In the genomic region with DNA sequence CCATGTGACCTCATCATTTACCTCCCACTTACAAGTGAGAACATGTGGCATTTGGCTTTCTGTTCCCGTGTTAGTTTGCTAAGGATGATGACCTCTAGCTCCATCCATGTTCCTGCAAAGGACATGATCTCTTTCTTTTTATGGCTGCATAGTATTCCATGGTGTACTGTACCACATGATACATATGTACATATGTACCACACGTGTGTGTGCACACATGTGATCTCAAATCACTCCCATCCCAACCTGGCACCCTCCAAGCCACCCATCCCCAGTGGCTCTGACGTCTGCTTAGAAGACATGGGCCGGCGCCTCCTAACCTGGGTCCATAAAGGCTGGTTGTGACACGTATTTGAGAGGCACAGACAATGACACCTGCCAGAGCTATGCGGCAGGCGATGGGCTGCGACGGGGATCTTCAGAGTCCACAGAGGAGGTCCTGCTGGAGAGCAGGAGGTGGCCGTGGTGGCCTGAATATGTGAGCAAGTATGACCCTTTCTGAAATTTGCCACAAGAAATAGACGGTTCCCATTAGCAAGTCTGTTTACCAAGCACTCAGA, we compare ENCODE assay signal across 1 cellular context.
TF ChIP-seq lines count a peak whose summit lies in the region.

No MANE protein-coding gene starts in this region.

TF ChIP-seq in HepG2, 621 proteins besides CTCF, POLR2A, EP300 and RAD21:
- TF ChIP-seq REL (CRISPR knock-in tag; conservative IDR thresholded peaks at IDR 0.05): no peak
- TF ChIP-seq, protein P1, sequence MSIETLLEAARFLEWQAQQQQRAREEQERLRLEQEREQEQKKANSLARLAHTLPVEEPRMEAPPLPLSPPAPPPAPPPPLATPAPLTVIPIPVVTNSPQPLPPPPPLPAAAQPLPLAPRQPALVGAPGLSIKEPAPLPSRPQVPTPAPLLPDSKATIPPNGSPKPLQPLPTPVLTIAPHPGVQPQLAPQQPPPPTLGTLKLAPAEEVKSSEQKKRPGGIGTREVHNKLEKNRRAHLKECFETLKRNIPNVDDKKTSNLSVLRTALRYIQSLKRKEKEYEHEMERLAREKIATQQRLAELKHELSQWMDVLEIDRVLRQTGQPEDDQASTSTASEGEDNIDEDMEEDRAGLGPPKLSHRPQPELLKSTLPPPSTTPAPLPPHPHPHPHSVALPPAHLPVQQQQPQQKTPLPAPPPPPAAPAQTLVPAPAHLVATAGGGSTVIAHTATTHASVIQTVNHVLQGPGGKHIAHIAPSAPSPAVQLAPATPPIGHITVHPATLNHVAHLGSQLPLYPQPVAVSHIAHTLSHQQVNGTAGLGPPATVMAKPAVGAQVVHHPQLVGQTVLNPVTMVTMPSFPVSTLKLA (IDR thresholded peaks at IDR 0.05): peak; percentile 71
